Comparison of ENCODE assay signal across 8 cellular contexts in the genomic region with DNA sequence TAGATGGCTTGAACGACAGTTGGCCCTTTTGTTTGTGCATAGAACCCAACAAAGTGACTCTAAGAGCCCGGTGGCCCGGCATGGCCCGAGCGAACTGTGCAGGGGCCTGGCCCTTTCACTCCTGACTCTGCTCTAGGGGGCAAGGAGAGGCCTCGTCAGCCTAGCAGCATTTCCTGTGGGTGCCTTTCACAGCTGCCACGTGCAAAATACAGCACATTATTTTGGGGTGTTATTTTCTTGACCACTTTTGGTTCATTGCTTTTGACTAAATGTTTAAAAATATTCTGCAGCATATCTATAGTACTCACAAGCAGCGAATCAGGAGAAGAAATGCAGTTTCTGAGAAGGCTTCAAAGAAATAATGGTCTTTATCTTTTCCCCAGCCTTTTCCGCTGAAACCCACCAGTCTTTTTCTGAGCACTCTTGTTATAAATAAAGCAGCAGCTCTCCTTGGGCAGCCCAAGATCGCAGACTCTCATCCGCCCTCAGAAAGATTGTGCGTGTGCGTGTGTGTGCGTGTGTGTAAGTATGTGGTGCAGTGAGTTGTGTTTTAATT. TPM values are rescaled to one million over a fixed set of nuclear protein-coding genes. Genes with fewer than 3 reads are reported as not detected.
DNase-seq lines count a peak whose midpoint lies in the region; ATAC-seq and TF ChIP-seq lines count a peak whose summit lies in the region.

No MANE protein-coding gene starts in this region.

- ATAC-seq in GM21526 (IDR thresholded peaks at IDR 0.05; ENCODE audit: low FRiP score, unreplicated experiment) (peak; percentile 63), HG03097 (IDR thresholded peaks at IDR 0.05; ENCODE audit: low FRiP score, unreplicated experiment) (no peak)

- intact Hi-C loops in dorsolateral prefrontal cortex (cut with DNase I) (loop anchor here (2.0 to 5.0 kb wide), 2 partner anchors 31 to 33 kb away; a partner anchor contains a TSS), vagina (cut with DNase I) (no loop called here)

- peak overlapping the region in 35 of 59 donors; percentile 1 to 90 (median 40) for H3K27ac ChIP-seq in dorsolateral prefrontal cortex
- H3K27ac ChIP-seq in vagina, result peak overlapping the region; percentile 28

- TF ChIP-seq CTCF in GM13976 (IDR thresholded peaks at IDR 0.05; ENCODE audit: borderline replicate concordance, control extremely low read depth, extremely low read depth, insufficient read depth, missing control alignments) (no peak), dorsolateral prefrontal cortex (IDR thresholded peaks at IDR 0.05 in 54 of 56, conservative IDR thresholded peaks at IDR 0.05 in 2 of 56; ENCODE audit: low read depth in 1 of 56, partially characterized antibody in 56 of 56) (no peak), vagina (IDR thresholded peaks at IDR 0.05) (no peak)

- peaks cover 40% of the 10 kb centered on the region for H3K4me1 ChIP-seq in vagina
- no peaks in the 10 kb centered on the region for H3K4me1 ChIP-seq in HAP-1

- H3K9me3 ChIP-seq in vagina (no peaks in the 10 kb centered on the region), HAP-1 (no peaks in the 10 kb centered on the region)

- no peak for TF ChIP-seq POLR2A in vagina (IDR thresholded peaks at IDR 0.05)

- H3K27me3 ChIP-seq in dorsolateral prefrontal cortex (no peaks in the 10 kb centered on the region), vagina (no peaks in the 10 kb centered on the region), HAP-1 (ENCODE audit: low read depth) (no peaks in the 10 kb centered on the region)

- in situ Hi-C loops in GM13976 (cut with MboI; ENCODE audit: low sequenced_read_pairs, unreplicated experiment) (no loop called here), HAP-1 (cut with MboI; ENCODE audit: low sequenced_read_pairs) (no loop called here)

- H3K4me3 ChIP-seq in dorsolateral prefrontal cortex (no peak overlapping the region), vagina (no peak overlapping the region), HAP-1 (no peak overlapping the region)

- DNase-seq in GM13976 (ENCODE audit: low spot score) (peak; percentile 69), NAMALWA (ENCODE audit: low spot score) (peak; percentile 80), dorsolateral prefrontal cortex (no peak), vagina (ENCODE audit: extremely low spot score in 2 of 2) (no peak), GM03348 (ENCODE audit: low spot score) (no peak), HAP-1 (ENCODE audit: low spot score in 2 of 2) (no peak)

- H3K36me3 ChIP-seq in vagina (peaks cover 0 to 4% of the 10 kb centered on the region in 2 donors), HAP-1 (replicated peaks) (peaks cover 7% of the 10 kb centered on the region)

RNA-seq across cellular contexts. Expression of a gene that starts 31.3 kb away (rescaled TPM):
- 10 to 100 TPM; 26.8 to 76.7 (median 50.5) TPM for total RNA-seq in dorsolateral prefrontal cortex
- total RNA-seq in vagina, result 13.3 TPM

Comparison
In these comparisons a context has a peak if more than half of its experiments do, and no peak if none do; other contexts are left out.
1. DNase-seq: peak in GM13976 (single experiment) and NAMALWA (single experiment); none in dorsolateral prefrontal cortex (0 of 10), vagina (0 of 2), GM03348 (single experiment) and HAP-1 (0 of 2).